In genomic region chr16:11665071-11665491, GRCh38 we compare ENCODE assay signal across 1 cellular context.
TF ChIP-seq lines count a peak whose summit lies in the region.

No MANE protein-coding gene starts in this region.

TF ChIP-seq in WTC11, 78 proteins besides CTCF, POLR2A, EP300 and RAD21 (continued from another document):
- TF ChIP-seq HMGXB4 (CRISPR knock-in tag; IDR thresholded peaks at IDR 0.05) (no peak), OVOL2 (CRISPR knock-in tag; IDR thresholded peaks at IDR 0.05; ENCODE audit: borderline replicate concordance) (no peak), JUN (CRISPR knock-in tag; IDR thresholded peaks at IDR 0.05) (no peak), ZNF416 (CRISPR knock-in tag; IDR thresholded peaks at IDR 0.05) (no peak), HMGA2 (CRISPR knock-in tag; IDR thresholded peaks at IDR 0.05) (no peak), ZNF532 (CRISPR knock-in tag; IDR thresholded peaks at IDR 0.05; ENCODE audit: borderline replicate concordance) (no peak), ZNF423 (CRISPR knock-in tag; IDR thresholded peaks at IDR 0.05) (no peak; the same call in 1 of the 2 replicates), RELA (CRISPR knock-in tag; IDR thresholded peaks at IDR 0.05; ENCODE audit: borderline replicate concordance) (no peak), E2F4 (CRISPR knock-in tag; IDR thresholded peaks at IDR 0.05; ENCODE audit: borderline replicate concordance, low read depth) (no peak), ATF1 (CRISPR knock-in tag; IDR thresholded peaks at IDR 0.05) (no peak), ELF4 (CRISPR knock-in tag; IDR thresholded peaks at IDR 0.05; ENCODE audit: low read depth) (no peak), ZBTB21 (CRISPR knock-in tag; IDR thresholded peaks at IDR 0.05; ENCODE audit: borderline replicate concordance) (0 out of 2 replicates have a peak, but pooled peaks have one; percentile 21), SOX15 (CRISPR knock-in tag; IDR thresholded peaks at IDR 0.05) (no peak), ZNF232 (CRISPR knock-in tag; IDR thresholded peaks at IDR 0.05) (no peak), ZNF281 (CRISPR knock-in tag; IDR thresholded peaks at IDR 0.05) (peak; percentile 91), NFATC4 (CRISPR knock-in tag; IDR thresholded peaks at IDR 0.05) (no peak), NR3C1 (CRISPR knock-in tag; conservative IDR thresholded peaks at IDR 0.05; ENCODE audit: low read depth) (0 out of 2 replicates have a peak, but pooled peaks have one; percentile 46), FOXJ3 (CRISPR knock-in tag; IDR thresholded peaks at IDR 0.05; ENCODE audit: borderline replicate concordance) (no peak), ZSCAN18 (CRISPR knock-in tag; IDR thresholded peaks at IDR 0.05) (no peak)
- TF ChIP-seq, protein P1, sequence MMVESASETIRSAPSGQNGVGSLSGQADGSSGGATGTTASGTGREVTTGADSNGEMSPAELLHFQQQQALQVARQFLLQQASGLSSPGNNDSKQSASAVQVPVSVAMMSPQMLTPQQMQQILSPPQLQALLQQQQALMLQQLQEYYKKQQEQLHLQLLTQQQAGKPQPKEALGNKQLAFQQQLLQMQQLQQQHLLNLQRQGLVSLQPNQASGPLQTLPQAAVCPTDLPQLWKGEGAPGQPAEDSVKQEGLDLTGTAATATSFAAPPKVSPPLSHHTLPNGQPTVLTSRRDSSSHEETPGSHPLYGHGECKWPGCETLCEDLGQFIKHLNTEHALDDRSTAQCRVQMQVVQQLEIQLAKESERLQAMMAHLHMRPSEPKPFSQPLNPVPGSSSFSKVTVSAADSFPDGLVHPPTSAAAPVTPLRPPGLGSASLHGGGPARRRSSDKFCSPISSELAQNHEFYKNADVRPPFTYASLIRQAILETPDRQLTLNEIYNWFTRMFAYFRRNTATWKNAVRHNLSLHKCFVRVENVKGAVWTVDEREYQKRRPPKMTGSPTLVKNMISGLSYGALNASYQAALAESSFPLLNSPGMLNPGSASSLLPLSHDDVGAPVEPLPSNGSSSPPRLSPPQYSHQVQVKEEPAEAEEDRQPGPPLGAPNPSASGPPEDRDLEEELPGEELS (CRISPR knock-in tag; IDR thresholded peaks at IDR 0.05) = no peak
- TF ChIP-seq, protein P2, sequence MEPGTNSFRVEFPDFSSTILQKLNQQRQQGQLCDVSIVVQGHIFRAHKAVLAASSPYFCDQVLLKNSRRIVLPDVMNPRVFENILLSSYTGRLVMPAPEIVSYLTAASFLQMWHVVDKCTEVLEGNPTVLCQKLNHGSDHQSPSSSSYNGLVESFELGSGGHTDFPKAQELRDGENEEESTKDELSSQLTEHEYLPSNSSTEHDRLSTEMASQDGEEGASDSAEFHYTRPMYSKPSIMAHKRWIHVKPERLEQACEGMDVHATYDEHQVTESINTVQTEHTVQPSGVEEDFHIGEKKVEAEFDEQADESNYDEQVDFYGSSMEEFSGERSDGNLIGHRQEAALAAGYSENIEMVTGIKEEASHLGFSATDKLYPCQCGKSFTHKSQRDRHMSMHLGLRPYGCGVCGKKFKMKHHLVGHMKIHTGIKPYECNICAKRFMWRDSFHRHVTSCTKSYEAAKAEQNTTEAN (CRISPR knock-in tag; IDR thresholded peaks at IDR 0.05) = no peak
- TF ChIP-seq, protein P3, sequence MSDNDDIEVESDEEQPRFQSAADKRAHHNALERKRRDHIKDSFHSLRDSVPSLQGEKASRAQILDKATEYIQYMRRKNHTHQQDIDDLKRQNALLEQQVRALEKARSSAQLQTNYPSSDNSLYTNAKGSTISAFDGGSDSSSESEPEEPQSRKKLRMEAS (CRISPR knock-in tag; IDR thresholded peaks at IDR 0.05) = 0 out of 2 replicates have a peak, but pooled peaks have one; percentile 36
- TF ChIP-seq, protein P4, sequence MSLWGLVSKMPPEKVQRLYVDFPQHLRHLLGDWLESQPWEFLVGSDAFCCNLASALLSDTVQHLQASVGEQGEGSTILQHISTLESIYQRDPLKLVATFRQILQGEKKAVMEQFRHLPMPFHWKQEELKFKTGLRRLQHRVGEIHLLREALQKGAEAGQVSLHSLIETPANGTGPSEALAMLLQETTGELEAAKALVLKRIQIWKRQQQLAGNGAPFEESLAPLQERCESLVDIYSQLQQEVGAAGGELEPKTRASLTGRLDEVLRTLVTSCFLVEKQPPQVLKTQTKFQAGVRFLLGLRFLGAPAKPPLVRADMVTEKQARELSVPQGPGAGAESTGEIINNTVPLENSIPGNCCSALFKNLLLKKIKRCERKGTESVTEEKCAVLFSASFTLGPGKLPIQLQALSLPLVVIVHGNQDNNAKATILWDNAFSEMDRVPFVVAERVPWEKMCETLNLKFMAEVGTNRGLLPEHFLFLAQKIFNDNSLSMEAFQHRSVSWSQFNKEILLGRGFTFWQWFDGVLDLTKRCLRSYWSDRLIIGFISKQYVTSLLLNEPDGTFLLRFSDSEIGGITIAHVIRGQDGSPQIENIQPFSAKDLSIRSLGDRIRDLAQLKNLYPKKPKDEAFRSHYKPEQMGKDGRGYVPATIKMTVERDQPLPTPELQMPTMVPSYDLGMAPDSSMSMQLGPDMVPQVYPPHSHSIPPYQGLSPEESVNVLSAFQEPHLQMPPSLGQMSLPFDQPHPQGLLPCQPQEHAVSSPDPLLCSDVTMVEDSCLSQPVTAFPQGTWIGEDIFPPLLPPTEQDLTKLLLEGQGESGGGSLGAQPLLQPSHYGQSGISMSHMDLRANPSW (CRISPR knock-in tag; conservative IDR thresholded peaks at IDR 0.05; ENCODE audit: low read depth) = no peak
- TF ChIP-seq, protein P5, sequence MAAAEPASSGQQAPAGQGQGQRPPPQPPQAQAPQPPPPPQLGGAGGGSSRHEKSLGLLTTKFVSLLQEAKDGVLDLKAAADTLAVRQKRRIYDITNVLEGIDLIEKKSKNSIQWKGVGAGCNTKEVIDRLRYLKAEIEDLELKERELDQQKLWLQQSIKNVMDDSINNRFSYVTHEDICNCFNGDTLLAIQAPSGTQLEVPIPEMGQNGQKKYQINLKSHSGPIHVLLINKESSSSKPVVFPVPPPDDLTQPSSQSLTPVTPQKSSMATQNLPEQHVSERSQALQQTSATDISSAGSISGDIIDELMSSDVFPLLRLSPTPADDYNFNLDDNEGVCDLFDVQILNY (CRISPR knock-in tag; IDR thresholded peaks at IDR 0.05) = no peak
- TF ChIP-seq, protein P6, sequence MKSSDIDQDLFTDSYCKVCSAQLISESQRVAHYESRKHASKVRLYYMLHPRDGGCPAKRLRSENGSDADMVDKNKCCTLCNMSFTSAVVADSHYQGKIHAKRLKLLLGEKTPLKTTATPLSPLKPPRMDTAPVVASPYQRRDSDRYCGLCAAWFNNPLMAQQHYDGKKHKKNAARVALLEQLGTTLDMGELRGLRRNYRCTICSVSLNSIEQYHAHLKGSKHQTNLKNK (CRISPR knock-in tag; IDR thresholded peaks at IDR 0.05) = no peak
- TF ChIP-seq, protein P7, sequence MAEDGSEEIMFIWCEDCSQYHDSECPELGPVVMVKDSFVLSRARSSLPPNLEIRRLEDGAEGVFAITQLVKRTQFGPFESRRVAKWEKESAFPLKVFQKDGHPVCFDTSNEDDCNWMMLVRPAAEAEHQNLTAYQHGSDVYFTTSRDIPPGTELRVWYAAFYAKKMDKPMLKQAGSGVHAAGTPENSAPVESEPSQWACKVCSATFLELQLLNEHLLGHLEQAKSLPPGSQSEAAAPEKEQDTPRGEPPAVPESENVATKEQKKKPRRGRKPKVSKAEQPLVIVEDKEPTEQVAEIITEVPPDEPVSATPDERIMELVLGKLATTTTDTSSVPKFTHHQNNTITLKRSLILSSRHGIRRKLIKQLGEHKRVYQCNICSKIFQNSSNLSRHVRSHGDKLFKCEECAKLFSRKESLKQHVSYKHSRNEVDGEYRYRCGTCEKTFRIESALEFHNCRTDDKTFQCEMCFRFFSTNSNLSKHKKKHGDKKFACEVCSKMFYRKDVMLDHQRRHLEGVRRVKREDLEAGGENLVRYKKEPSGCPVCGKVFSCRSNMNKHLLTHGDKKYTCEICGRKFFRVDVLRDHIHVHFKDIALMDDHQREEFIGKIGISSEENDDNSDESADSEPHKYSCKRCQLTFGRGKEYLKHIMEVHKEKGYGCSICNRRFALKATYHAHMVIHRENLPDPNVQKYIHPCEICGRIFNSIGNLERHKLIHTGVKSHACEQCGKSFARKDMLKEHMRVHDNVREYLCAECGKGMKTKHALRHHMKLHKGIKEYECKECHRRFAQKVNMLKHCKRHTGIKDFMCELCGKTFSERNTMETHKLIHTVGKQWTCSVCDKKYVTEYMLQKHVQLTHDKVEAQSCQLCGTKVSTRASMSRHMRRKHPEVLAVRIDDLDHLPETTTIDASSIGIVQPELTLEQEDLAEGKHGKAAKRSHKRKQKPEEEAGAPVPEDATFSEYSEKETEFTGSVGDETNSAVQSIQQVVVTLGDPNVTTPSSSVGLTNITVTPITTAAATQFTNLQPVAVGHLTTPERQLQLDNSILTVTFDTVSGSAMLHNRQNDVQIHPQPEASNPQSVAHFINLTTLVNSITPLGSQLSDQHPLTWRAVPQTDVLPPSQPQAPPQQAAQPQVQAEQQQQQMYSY (CRISPR knock-in tag; IDR thresholded peaks at IDR 0.05) = no peak; the same call in 1 of the 2 replicates
